In genomic region chr16:78216166-78216745, GRCh38 we compare ENCODE assay signal across 21 cellular contexts.
DNase-seq lines count a peak whose midpoint lies in the region; ATAC-seq, FAIRE-seq and TF ChIP-seq lines count a peak whose summit lies in the region.
"Had no signal": no experiment of that assay in that cellular context is flagged by ENCODE, and none has a peak within 500 bp of the region (broad histone marks: within the 10 kb centered on the region; RNA-seq: fewer than 3 reads in every experiment).

No MANE protein-coding gene starts in this region.

- no peaks in the 10 kb centered on the region for H4K20me1 ChIP-seq in HepG2 (ENCODE audit: insufficient read depth, low read length)
- H4K20me1 ChIP-seq in GM12878 (ENCODE audit: control insufficient read depth, insufficient read depth) = no peaks in the 10 kb centered on the region
- H4K20me1 ChIP-seq: BLaER1 had no signal

- WGBS in HepG2 (ENCODE audit: low lambda C conversion rate) = 95% methylated on average over 4 of the region's 4 CpGs
- 91% methylated on average over 4 of the region's 4 CpGs for WGBS in right lobe of liver (ENCODE audit: insufficient coverage, low coverage, low lambda C conversion rate, missing lambda C conversion rate)
- WGBS in GM12878 (ENCODE audit: insufficient coverage, insufficient replicate concordance, low lambda C conversion rate, missing lambda C conversion rate) = 81% methylated on average over 4 of the region's 4 CpGs
- 93% methylated on average over 4 of the region's 4 CpGs for WGBS in mesenchymal stem cell

- H3K14ac ChIP-seq in mesenchymal stem cell (ENCODE audit: low read length in 2 of 2) = no peak overlapping the region

- POLR2A ChIA-PET in HepG2 (lab: Yijun Ruan, JAX) = no interaction called here
- POLR2A ChIA-PET in GM12878 (lab: Charles Lee) = no interaction called here

- H3K27me3 ChIP-seq in HepG2 (ENCODE audit: control insufficient read depth in 1 of 2, insufficient read depth in 2 of 2, low read length in 2 of 2) (no peaks in the 10 kb centered on the region), right lobe of liver (no peaks in the 10 kb centered on the region), GM12878 (replicated peaks in 1 of 2; ENCODE audit: control insufficient read depth in 2 of 2, insufficient read depth in 2 of 2, low read length in 1 of 2) (no peaks in the 10 kb centered on the region), mesenchymal stem cell (ENCODE audit: control insufficient read depth in 1 of 2, insufficient read depth in 1 of 2, low read length in 2 of 2) (no peaks in the 10 kb centered on the region)
- H3K27me3 ChIP-seq: BLaER1 had no signal

- H3K4ac ChIP-seq in mesenchymal stem cell (ENCODE audit: low read depth in 1 of 2, low read length in 2 of 2) = no peak overlapping the region

- H3K9me3 ChIP-seq in HepG2 (ENCODE audit: low read length) = no peaks in the 10 kb centered on the region
- no peaks in the 10 kb centered on the region for H3K9me3 ChIP-seq in right lobe of liver
- H3K9me3 ChIP-seq in GM12878 (replicated peaks; ENCODE audit: control insufficient read depth, insufficient read depth, low read length) = no peaks in the 10 kb centered on the region
- H3K9me3 ChIP-seq in mesenchymal stem cell (ENCODE audit: control insufficient read depth, low read length) = no peaks in the 10 kb centered on the region
- H3K9me3 ChIP-seq: A549, BLaER1 had no signal

- intact Hi-C loops in HepG2 (cut with micrococcal nuclease; ENCODE audit: unreplicated experiment) (no loop called here), right lobe of liver (cut with DNase I) (no loop called here), GM12878 (cut with micrococcal nuclease; ENCODE audit: unreplicated experiment) (no loop called here)

- H3K9ac ChIP-seq in HepG2 (ENCODE audit: insufficient read depth, low read depth, low read length) (no peak overlapping the region), GM12878 (ENCODE audit: control insufficient read depth, insufficient read depth, low read length) (no peak overlapping the region), mesenchymal stem cell (ENCODE audit: low read length) (no peak overlapping the region)
- H3K9ac ChIP-seq: BLaER1 had no signal

- no peak overlapping the region for H2BK5ac ChIP-seq in mesenchymal stem cell (ENCODE audit: low read depth, low read length, poor library complexity, severe bottlenecking)

- TF ChIP-seq CTCF in HepG2 (CRISPR knock-in tag; IDR thresholded peaks at IDR 0.05) (no peak), right lobe of liver (IDR thresholded peaks at IDR 0.05) (no peak), GM12878 (IDR thresholded peaks at IDR 0.05 in 2 of 3, conservative IDR thresholded peaks at IDR 0.05 in 1 of 3; ENCODE audit: control insufficient read depth in 2 of 3, extremely low read depth in 1 of 3, insufficient read depth in 1 of 3, low read depth in 3 of 3, low read length in 3 of 3) (no peak)

- H3K4me2 ChIP-seq in HepG2 (ENCODE audit: low read depth, low read length) (no peak overlapping the region), GM12878 (ENCODE audit: control insufficient read depth, insufficient read depth) (no peak overlapping the region), mesenchymal stem cell (ENCODE audit: low read length, poor library complexity, severe bottlenecking) (no peak overlapping the region)
- H3K4me2 ChIP-seq: A549, BLaER1, GM23338 had no signal

- no peak for FAIRE-seq in HepG2 (lab: Jason Lieb, UNC)
- FAIRE-seq in GM12878 (lab: Jason Lieb, UNC) = peak; percentile 49
- FAIRE-seq: A549, GM12891, GM18507, H54 had no signal

- no peak overlapping the region for H2BK120ac ChIP-seq in mesenchymal stem cell (ENCODE audit: low read depth, low read length)

- TF ChIP-seq EP300 in HepG2 (IDR thresholded peaks at IDR 0.05; ENCODE audit: low read depth in 2 of 2, low read length in 2 of 2) (no peak), HepG2 (CRISPR knock-in tag; IDR thresholded peaks at IDR 0.05; ENCODE audit: borderline replicate concordance) (no peak), GM12878 (IDR thresholded peaks at IDR 0.05; ENCODE audit: borderline replicate concordance in 1 of 2, control insufficient read depth in 1 of 2, low read depth in 2 of 2, low read length in 2 of 2) (no peak)

- DNase-seq in HepG2 (ENCODE audit: low spot score) (no peak), right lobe of liver (no peak), GM12878 (ENCODE audit: low read depth, low spot score) (no peak), mesenchymal stem cell (peak; percentile 38), SHP77 (lab: John Stamatoyannopoulos, UW) (no peak), amniotic stem cell (lab: John Stamatoyannopoulos, UW) (no peak), NCI-H2196 treated with DMSO at 0.1 percent for 48 hours (lab: John Stamatoyannopoulos, UW; ENCODE audit: unreplicated experiment) (no peak)
- DNase-seq: CD4-positive, alpha-beta memory T cell; DMS153; DMS79; EL; HFFc6; KG1 had no signal

- no peak overlapping the region for H2AK5ac ChIP-seq in mesenchymal stem cell (ENCODE audit: low read length, severe bottlenecking)

- H3K79me2 ChIP-seq in HepG2 (ENCODE audit: insufficient read depth, low read length) (no peaks in the 10 kb centered on the region), GM12878 (ENCODE audit: control insufficient read depth, insufficient read depth, low read length) (no peaks in the 10 kb centered on the region)

- ATAC-seq in HepG2 (no peak), right lobe of liver (no peak), GM12878 (no peak)
- ATAC-seq: A549, GM23338, HCT116 had no signal

- no peak overlapping the region for H4K8ac ChIP-seq in mesenchymal stem cell (ENCODE audit: low read length)

- no peaks in the 10 kb centered on the region for H3K79me1 ChIP-seq in mesenchymal stem cell (replicated peaks; ENCODE audit: low read length, poor library complexity, severe bottlenecking)

- no peak for TF ChIP-seq POLR2A in HepG2 (IDR thresholded peaks at IDR 0.05; ENCODE audit: insufficient read depth in 1 of 2, low read depth in 2 of 2, low read length in 2 of 2)
- no peak for TF ChIP-seq POLR2A in right lobe of liver (IDR thresholded peaks at IDR 0.05)
- no peak for TF ChIP-seq POLR2A in GM12878 (IDR thresholded peaks at IDR 0.05; ENCODE audit: low read depth, low read length)

- TF ChIP-seq RAD21 in HepG2 (CRISPR knock-in tag; IDR thresholded peaks at IDR 0.05) (no peak), GM12878 (IDR thresholded peaks at IDR 0.05; ENCODE audit: insufficient read depth, low read depth, low read length) (no peak)

- no peak overlapping the region for H3K23ac ChIP-seq in mesenchymal stem cell (ENCODE audit: low read length in 2 of 2)

- H3K4me3 ChIP-seq in HepG2 (replicated peaks in 1 of 3; ENCODE audit: insufficient read depth in 1 of 3, low read depth in 2 of 3, low read length in 3 of 3) (no peak overlapping the region), right lobe of liver (no peak overlapping the region), GM12878 (no peak overlapping the region), mesenchymal stem cell (ENCODE audit: insufficient read depth in 1 of 2, low read depth in 1 of 2, low read length in 2 of 2) (no peak overlapping the region)
- H3K4me3 ChIP-seq: A549, BLaER1, GM23338 had no signal

- H2AFZ ChIP-seq in HepG2 (ENCODE audit: low read length) = no peak overlapping the region
- no peak overlapping the region for H2AFZ ChIP-seq in GM12878 (ENCODE audit: control insufficient read depth, low read depth, low read length)
- no peak overlapping the region for H2AFZ ChIP-seq in mesenchymal stem cell (ENCODE audit: low read depth, low read length)
- H2AFZ ChIP-seq: GM23338 had no signal

- H3K36me3 ChIP-seq in HepG2 (replicated peaks in 1 of 2; ENCODE audit: control insufficient read depth in 1 of 2, insufficient read depth in 2 of 2, low read length in 2 of 2) (no peaks in the 10 kb centered on the region), right lobe of liver (no peaks in the 10 kb centered on the region), GM12878 (ENCODE audit: control insufficient read depth in 2 of 2, insufficient read depth in 2 of 2, low read length in 1 of 2) (no peaks in the 10 kb centered on the region), mesenchymal stem cell (ENCODE audit: control insufficient read depth in 1 of 2, insufficient read depth in 2 of 2, low read depth in 1 of 2, low read length in 2 of 2) (no peaks in the 10 kb centered on the region)
- H3K36me3 ChIP-seq: BLaER1 had no signal

- no peak overlapping the region for H2BK15ac ChIP-seq in mesenchymal stem cell (ENCODE audit: low read depth, poor library complexity, severe bottlenecking)

- H3K4me1 ChIP-seq in HepG2 (ENCODE audit: insufficient read depth, low read length) (0 out of 2 replicates have a peak, but pooled peaks cover 7% of the 10 kb centered on the region), right lobe of liver (no peaks in the 10 kb centered on the region), GM12878 (ENCODE audit: control insufficient read depth, insufficient read depth, low read length) (no peaks in the 10 kb centered on the region), mesenchymal stem cell (ENCODE audit: control insufficient read depth, insufficient read depth, low read depth, low read length) (peaks cover 2% of the 10 kb centered on the region)
- H3K4me1 ChIP-seq: A549, BLaER1 had no signal

- CTCF ChIA-PET in HepG2 (lab: Yijun Ruan, JAX; ENCODE audit: low intra/inter-chr PET ratio, low total read pairs) (no interaction called here), GM12878 (lab: Yijun Ruan, JAX) (no interaction called here)

- no TSS peak for BruUV-seq in HepG2 (replicated peaks; lab: Mats Ljungman, UMichigan)
- no TSS peak for BruUV-seq in GM12878 (replicated peaks; lab: Mats Ljungman, UMichigan)

- in situ Hi-C loops in HepG2 (cut with HindIII; ENCODE audit: extremely low pct_ligation_motif_present, low pct_unique_long_range_greater_than_20kb) = no loop called here
- in situ Hi-C loops in GM12878 (cut with MboI) = no loop called here

- no peak overlapping the region for H3K18ac ChIP-seq in mesenchymal stem cell (ENCODE audit: low read depth in 1 of 2, low read length in 2 of 2)

- no peak overlapping the region for H2BK12ac ChIP-seq in mesenchymal stem cell (ENCODE audit: low read length in 2 of 2)

- H3K27ac ChIP-seq in HepG2 (ENCODE audit: extremely low read length, insufficient read depth, low read length) (no peak overlapping the region), right lobe of liver (no peak overlapping the region), GM12878 (ENCODE audit: control insufficient read depth, insufficient read depth) (no peak overlapping the region), mesenchymal stem cell (ENCODE audit: low read length, poor library complexity, severe bottlenecking) (no peak overlapping the region)
- H3K27ac ChIP-seq: 22Rv1, A549, BLaER1 had no signal

- RAD21 ChIA-PET in GM12878 (lab: Charles Lee; ENCODE audit: unreplicated experiment) = no interaction called here

- SMC1A ChIA-PET in GM12878 (lab: Charles Lee; ENCODE audit: uncharacterized antibody, unreplicated experiment) = no interaction called here

- no peak overlapping the region for H4K91ac ChIP-seq in mesenchymal stem cell (ENCODE audit: low read length)

TF ChIP-seq in HepG2, 621 proteins besides CTCF, POLR2A, EP300 and RAD21 (continues in another document):
- TF ChIP-seq ZNF12 (CRISPR knock-in tag; IDR thresholded peaks at IDR 0.05) (peak; percentile 91), ZNF672 (CRISPR knock-in tag; IDR thresholded peaks at IDR 0.05) (no peak), WIZ (CRISPR knock-in tag; IDR thresholded peaks at IDR 0.05) (no peak)

TF ChIP-seq in GM12878, 131 proteins besides CTCF, POLR2A, EP300 and RAD21 (continues in another document):
- no peak for TF ChIP-seq RAD51 (IDR thresholded peaks at IDR 0.05)
- no peak for TF ChIP-seq CHD2 (IDR thresholded peaks at IDR 0.05; ENCODE audit: borderline replicate concordance, low read depth, low read length)
